8 cellular contexts compared by ENCODE assay signal in the genomic region with DNA sequence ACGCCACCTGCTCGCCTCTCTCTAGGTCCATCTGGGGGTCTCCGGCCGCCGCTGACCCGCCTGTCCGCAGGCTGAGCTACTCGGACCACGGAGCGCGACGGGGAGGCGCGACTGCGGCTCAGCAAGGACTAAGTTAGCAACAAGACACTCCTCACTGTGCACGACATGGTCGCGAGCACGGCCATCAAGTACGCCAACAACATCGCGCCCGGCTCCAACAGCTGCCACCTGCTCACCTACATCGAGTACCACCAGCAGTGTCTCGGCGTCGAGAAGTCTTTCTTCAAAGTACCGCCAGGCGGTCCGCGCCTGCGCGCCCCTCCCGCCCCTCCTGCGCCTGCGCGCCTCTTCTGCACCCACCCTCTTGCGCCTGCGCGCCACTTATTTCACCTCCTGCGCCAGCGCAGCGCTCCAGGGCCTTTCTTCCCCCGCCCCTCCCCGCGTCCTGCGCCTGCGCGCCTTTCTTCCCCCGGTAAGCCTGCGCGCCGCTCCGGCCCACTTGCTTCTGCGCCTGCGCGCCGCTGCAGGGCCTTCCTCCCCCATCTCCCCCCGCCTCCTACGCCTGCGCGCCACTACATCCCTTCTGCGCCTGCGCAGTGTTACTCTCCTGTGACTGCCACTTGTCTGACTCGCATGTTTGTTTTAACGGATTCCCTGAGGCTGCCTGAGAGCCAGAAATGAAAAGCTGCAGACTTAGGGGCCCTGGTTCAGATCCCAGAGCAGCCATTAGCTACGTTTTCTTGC.
A peak's percentile ranks its signal among the peaks of the same experiment; 100 is the strongest.
DNase-seq lines count a peak whose midpoint lies in the region; ATAC-seq and TF ChIP-seq lines count a peak whose summit lies in the region.

No MANE protein-coding gene starts in this region.

- H3K27me3 ChIP-seq in heart right ventricle, result no peaks in the 10 kb centered on the region

- DNase-seq in NCI-H1436 (lab: John Stamatoyannopoulos, UW) (peak; percentile 98), SW480 (ENCODE audit: low spot score) (peak; percentile 95), amniotic epithelial cell (ENCODE audit: low read depth) (peak; percentile 94), heart right ventricle (peak; percentile 98 to 100), pons (ENCODE audit: low spot score) (peak; percentile 99), type B pancreatic cell (ENCODE audit: extremely low spot score, unreplicated experiment) (peak; percentile 100)

- H3K27me3 Mint-ChIP-seq in type B pancreatic cell, result peaks cover 3% of the 10 kb centered on the region

- H3K36me3 Mint-ChIP-seq in type B pancreatic cell, result peaks cover 21% of the 10 kb centered on the region

- H3K9me3 ChIP-seq in heart right ventricle, result peaks cover 0 to 4% (median 0%) of the 10 kb centered on the region in 11 donors

- H3K9me3 Mint-ChIP-seq in type B pancreatic cell, result peaks cover 7% of the 10 kb centered on the region

- peak overlapping the region in 9 of 10 donors; percentile 29 to 87 (median 75) for H3K27ac ChIP-seq in heart right ventricle

- peak overlapping the region; percentile 92 for H3K27ac Mint-ChIP-seq in type B pancreatic cell

- WGBS in heart right ventricle, 2 donors, result 1% methylated on average over 63 to 67 of the region's 67 CpGs

- no peaks in the 10 kb centered on the region for H3K36me3 ChIP-seq in heart right ventricle

- peak overlapping the region; percentile 98 for H3K4me3 Mint-ChIP-seq in type B pancreatic cell

- peaks cover 9% of the 10 kb centered on the region for H3K4me1 Mint-ChIP-seq in type B pancreatic cell (ENCODE audit: unreplicated experiment)

- TF ChIP-seq CTCF in GM12874 (IDR thresholded peaks at IDR 0.05; ENCODE audit: insufficient read depth, low read depth, low read length), result peak; percentile 39
- TF ChIP-seq CTCF in heart right ventricle (IDR thresholded peaks at IDR 0.05), result peak in 8 of 9 donors; percentile 13 to 55 (median 44)
- peak; percentile 70 for TF ChIP-seq CTCF in type B pancreatic cell (conservative IDR thresholded peaks at IDR 0.05)

- intact Hi-C loops in heart right ventricle (cut with DNase I), result no loop called here

- ATAC-seq in HG02763 (IDR thresholded peaks at IDR 0.05; ENCODE audit: unreplicated experiment) (peak; percentile 71), heart right ventricle (peak; percentile 97 to 99 (median 98))

- peaks cover 4 to 20% (median 11%) of the 10 kb centered on the region in 9 donors for H3K4me1 ChIP-seq in heart right ventricle

- peak overlapping the region; percentile 40 to 99 (median 66) for H3K4me3 ChIP-seq in heart right ventricle

Comparison
In these comparisons a context has a peak if more than half of its experiments do, and no peak if none do; other contexts are left out.
1. Peak in every context shown above with its lines: DNase-seq, ATAC-seq, H3K4me3 ChIP-seq and H3K27ac ChIP-seq.